In the genomic region with DNA sequence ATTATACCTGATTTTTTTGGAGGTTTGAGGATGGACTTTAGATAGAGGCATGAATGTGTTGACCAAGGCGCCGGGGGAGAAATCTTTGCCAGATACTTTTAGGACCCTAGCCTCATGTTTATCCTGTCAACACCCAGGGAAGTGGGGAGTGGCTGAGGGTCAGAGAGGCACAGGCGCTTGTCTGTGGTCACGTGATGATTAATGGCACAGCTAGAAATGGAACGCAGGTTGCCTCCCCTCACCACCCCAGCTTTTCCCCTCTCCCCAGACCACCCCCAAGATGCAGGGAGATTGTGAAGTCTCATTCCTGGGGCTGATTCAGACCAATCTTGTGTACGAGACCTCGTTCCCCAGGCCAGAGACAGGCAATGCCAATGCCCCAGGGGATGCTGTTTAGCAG, we compare ENCODE assay signal across 19 cellular contexts.
DNase-seq lines count a peak whose midpoint lies in the region; ATAC-seq, FAIRE-seq and TF ChIP-seq lines count a peak whose summit lies in the region.
"Had no signal": no experiment of that assay in that cellular context is flagged by ENCODE, and none has a peak within 500 bp of the region (broad histone marks: within the 10 kb centered on the region; RNA-seq: fewer than 3 reads in every experiment).

No MANE protein-coding gene starts in this region.

- no peak overlapping the region for H3K4ac ChIP-seq in H9 (ENCODE audit: low read depth, low read length)

- H2BK15ac ChIP-seq in H9 (ENCODE audit: low read depth, low read length): no peak overlapping the region

- H3K27ac ChIP-seq in A549: no peak overlapping the region
- H3K27ac ChIP-seq in H9 (ENCODE audit: insufficient read length, low read depth, low read length): no peak overlapping the region
- H3K27ac ChIP-seq: SJSA1 had no signal

- CTCF ChIA-PET in A549 (lab: Yijun Ruan, JAX): interaction anchor here (0.8 to 2.2 kb wide), 3 partner anchors 19 to 30 kb away, joined by 4 to 8 read pairs (median 6); no protein-coding TSS in a partner anchor

- H3K9ac ChIP-seq in H9 (ENCODE audit: extremely low read depth, insufficient read length, low read length): no peak overlapping the region

- FAIRE-seq in A549 (lab: Jason Lieb, UNC) (no peak), GM19239 (lab: Jason Lieb, UNC) (no peak)
- FAIRE-seq: A204.1, HTR-8/SVneo had no signal

- TF ChIP-seq CTCF in A549 (IDR thresholded peaks at IDR 0.05) (no peak), H9 (conservative IDR thresholded peaks at IDR 0.05) (no peak), nephron progenitor cell (IDR thresholded peaks at IDR 0.05) (no peak)

- no peak overlapping the region for H3K14ac ChIP-seq in H9 (ENCODE audit: insufficient read depth, low read length)

- no peak overlapping the region for H2AK5ac ChIP-seq in H9 (ENCODE audit: insufficient read length, low read length)

- H3K4me3 Mint-ChIP-seq in H9 (no peak overlapping the region), nephron progenitor cell (peak overlapping the region; percentile 57)
- H3K4me3 Mint-ChIP-seq: B cell; CD4-positive, CD25-positive, alpha-beta regulatory T cell had no signal

- peaks cover 19% of the 10 kb centered on the region for H3K27me3 Mint-ChIP-seq in H9 (ENCODE audit: low read depth)
- peaks cover 8% of the 10 kb centered on the region for H3K27me3 Mint-ChIP-seq in nephron progenitor cell (ENCODE audit: low read depth, poor library complexity)

- H3K79me1 ChIP-seq in H9 (ENCODE audit: insufficient read depth, low read depth, low read length, poor library complexity, severe bottlenecking): no peaks in the 10 kb centered on the region

- no peak for TF ChIP-seq POLR2A in A549 (IDR thresholded peaks at IDR 0.05; ENCODE audit: low read length)

- no peaks in the 10 kb centered on the region for H3K79me2 ChIP-seq in H9 (ENCODE audit: insufficient read depth, low read length)

- POLR2A ChIA-PET in A549 (lab: Yijun Ruan, JAX): no interaction called here

- no peak overlapping the region for H2AFZ ChIP-seq in H9 (ENCODE audit: low read length)

- H3T11ph ChIP-seq in H9 (ENCODE audit: low read length): no peak overlapping the region

- H2BK5ac ChIP-seq in H9 (ENCODE audit: insufficient read length, low read length): no peak overlapping the region

- no peak overlapping the region for H2BK20ac ChIP-seq in H9 (ENCODE audit: low read depth, low read length, poor library complexity, severe bottlenecking)

- H3K4me1 ChIP-seq in A549 (no peaks in the 10 kb centered on the region), H9 (ENCODE audit: insufficient read depth, low read length) (no peaks in the 10 kb centered on the region)
- H3K4me1 ChIP-seq: SJSA1 had no signal

- H3K9me3 ChIP-seq in A549 (peaks cover 23% of the 10 kb centered on the region), H9 (ENCODE audit: control insufficient read depth, low read depth, low read length) (no peaks in the 10 kb centered on the region)
- H3K9me3 ChIP-seq: SJSA1 had no signal

- no peak overlapping the region for H4K5ac ChIP-seq in H9 (ENCODE audit: insufficient read length, low read depth, low read length)

- no peak overlapping the region for H3K4me3 ChIP-seq in A549
- H3K4me3 ChIP-seq: SJSA1 had no signal

- no peak overlapping the region for H3K56ac ChIP-seq in H9 (ENCODE audit: insufficient read length, low read depth, low read length)

- peaks cover 4 to 6% of the 10 kb centered on the region in 2 experiments; a peak in 2 of 4 replicates for H3K4me1 Mint-ChIP-seq in H9
- H3K4me1 Mint-ChIP-seq in nephron progenitor cell: peaks cover 39% of the 10 kb centered on the region
- H3K4me1 Mint-ChIP-seq: B cell; CD4-positive, CD25-positive, alpha-beta regulatory T cell had no signal

- H4K8ac ChIP-seq in H9 (replicated peaks; ENCODE audit: insufficient read length, low read depth, low read length): no peak overlapping the region

- no peak overlapping the region for H2BK12ac ChIP-seq in H9 (ENCODE audit: insufficient read length, low read depth, low read length)

- 0 out of 6 replicates have a peak, but pooled peaks of 1 of the 2 experiments have one; percentile 7 for ATAC-seq in A549

- no peaks in the 10 kb centered on the region for H3K23me2 ChIP-seq in H9 (ENCODE audit: insufficient read length, low read depth, low read length, poor library complexity, severe bottlenecking)

- no peak overlapping the region for H2BK120ac ChIP-seq in H9 (ENCODE audit: low read depth, low read length, poor library complexity, severe bottlenecking)

- H3K18ac ChIP-seq in H9 (ENCODE audit: insufficient read length, low read depth, low read length): no peak overlapping the region

- H3K36me3 Mint-ChIP-seq in H9 (ENCODE audit: insufficient read depth in 1 of 3, low read depth in 3 of 3): peaks cover 2 to 10% (median 5%) of the 10 kb centered on the region in 3 experiments; a peak in 6 of 7 replicates
- H3K36me3 Mint-ChIP-seq in nephron progenitor cell (ENCODE audit: low read depth): peaks cover 17% of the 10 kb centered on the region
- H3K36me3 Mint-ChIP-seq: CD4-positive, CD25-positive, alpha-beta regulatory T cell had no signal

- no peaks in the 10 kb centered on the region for H3K27me3 ChIP-seq in H9 (ENCODE audit: insufficient read depth, low read length)

- TF ChIP-seq RAD21 in A549 (conservative IDR thresholded peaks at IDR 0.05 in 1 of 2, IDR thresholded peaks at IDR 0.05 in 1 of 2): no peak

- 39% methylated on average over 7 of the region's 7 CpGs for WGBS in A549 (ENCODE audit: missing lambda C conversion rate)
- no CpG with 5 or more reads among the region's 7 CpGs for WGBS in H9 (ENCODE audit: extremely low coverage, insufficient read length, low lambda C conversion rate)

- TF ChIP-seq EP300 in A549 (IDR thresholded peaks at IDR 0.05): no peak

- DNase-seq in A549 (ENCODE audit: low read depth in 1 of 2, low spot score in 1 of 2) (no peak), H9 (peak; percentile 12), islet precursor cell (peak; percentile 51), nephron progenitor cell (no peak), midbrain (lab: John Stamatoyannopoulos, UW) (no peak), GM19239 (ENCODE audit: insufficient read length, low spot score) (no peak), ecto neural progenitor cell (ENCODE audit: low spot score) (no peak)
- DNase-seq: CD4-positive, CD25-positive, alpha-beta regulatory T cell; H7; IMR-90; Karpas-422; MV-4-11; NCI-H524 treated with DMSO at 0.1 percent for 48 hours; NCI-H82; OCI-M1 had no signal

- H3K9me3 Mint-ChIP-seq in H9 (peaks cover 10 to 16% of the 10 kb centered on the region in 2 experiments), nephron progenitor cell (peaks cover 44% of the 10 kb centered on the region)

- H4K91ac ChIP-seq in H9 (ENCODE audit: insufficient read length, low read depth, low read length): no peak overlapping the region

- no peak overlapping the region for H3K27ac Mint-ChIP-seq in H9
- H3K27ac Mint-ChIP-seq in nephron progenitor cell: peak overlapping the region; percentile 94
- H3K27ac Mint-ChIP-seq: B cell; CD4-positive, CD25-positive, alpha-beta regulatory T cell had no signal

- no peak overlapping the region for H3K4me2 ChIP-seq in A549
- no peak overlapping the region for H3K4me2 ChIP-seq in H9 (ENCODE audit: insufficient read depth, insufficient read length, low read length)

- no peaks in the 10 kb centered on the region for H4K20me1 ChIP-seq in H9 (ENCODE audit: control insufficient read depth, insufficient read depth, insufficient read length)

- H3K23ac ChIP-seq in H9 (ENCODE audit: insufficient read length, low read depth, low read length): no peak overlapping the region

TF ChIP-seq in A549, 52 proteins besides CTCF, POLR2A, EP300 and RAD21:
- TF ChIP-seq USF2 (IDR thresholded peaks at IDR 0.05) (peak; percentile 43; the same call in 1 of the 2 replicates), MAZ (IDR thresholded peaks at IDR 0.05; ENCODE audit: borderline replicate concordance, low read depth, low read length) (no peak)

Comparison
In these comparisons a context has a peak if more than half of its experiments do, and no peak if none do; other contexts are left out.
1. DNase-seq: peak in H9 (single experiment) and islet precursor cell (single experiment); none in A549 (0 of 2), nephron progenitor cell (single experiment), midbrain (single experiment), GM19239 (single experiment) and ecto neural progenitor cell (single experiment).